Comparison of ENCODE assay signal across 1 cellular context in the genomic region with DNA sequence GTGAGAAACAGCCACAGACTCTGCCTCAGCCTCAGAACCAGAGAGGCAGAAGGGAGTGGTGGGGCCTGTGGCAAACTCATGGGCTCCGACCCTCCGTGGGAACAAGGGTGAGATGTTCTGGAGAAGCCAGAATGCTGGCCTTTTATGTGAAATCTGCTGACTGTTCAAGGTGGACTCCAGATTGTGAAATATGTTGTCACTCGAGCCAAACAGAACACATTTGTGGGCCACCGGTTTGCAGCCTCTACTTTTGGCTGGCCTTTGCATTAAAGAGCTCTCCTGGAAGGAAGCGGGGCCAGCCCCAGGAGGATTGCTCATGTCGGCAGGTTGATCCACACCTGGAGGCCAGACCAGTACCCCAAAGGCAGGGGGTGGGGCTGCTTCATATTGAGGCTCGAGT.
TF ChIP-seq lines count a peak whose summit lies in the region.

No MANE protein-coding gene starts in this region.

TF ChIP-seq in A549, 52 proteins besides CTCF, POLR2A, EP300 and RAD21 (continued from another document):
- TF ChIP-seq, protein P1, sequence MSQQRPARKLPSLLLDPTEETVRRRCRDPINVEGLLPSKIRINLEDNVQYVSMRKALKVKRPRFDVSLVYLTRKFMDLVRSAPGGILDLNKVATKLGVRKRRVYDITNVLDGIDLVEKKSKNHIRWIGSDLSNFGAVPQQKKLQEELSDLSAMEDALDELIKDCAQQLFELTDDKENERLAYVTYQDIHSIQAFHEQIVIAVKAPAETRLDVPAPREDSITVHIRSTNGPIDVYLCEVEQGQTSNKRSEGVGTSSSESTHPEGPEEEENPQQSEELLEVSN (IDR thresholded peaks at IDR 0.05; ENCODE audit: borderline replicate concordance, low read depth): no peak
- TF ChIP-seq MAFK (IDR thresholded peaks at IDR 0.05; ENCODE audit: partially characterized antibody) (peak; percentile 73), KDM1A (IDR thresholded peaks at IDR 0.05; ENCODE audit: low read depth) (no peak), FOSB (CRISPR knock-in tag; IDR thresholded peaks at IDR 0.05) (no peak; the same call in 1 of the 2 replicates), FOXS1 (CRISPR knock-in tag; IDR thresholded peaks at IDR 0.05) (0 out of 2 replicates have a peak, but pooled peaks have one; percentile 6), CEBPB (IDR thresholded peaks at IDR 0.05) (no peak), RNF2 (IDR thresholded peaks at IDR 0.05; ENCODE audit: borderline replicate concordance, low read depth) (no peak), JUNB (IDR thresholded peaks at IDR 0.05) (no peak), MAZ (IDR thresholded peaks at IDR 0.05; ENCODE audit: borderline replicate concordance, low read depth, low read length) (no peak), MYC (IDR thresholded peaks at IDR 0.05; ENCODE audit: borderline replicate concordance, low read length) (no peak), JUN (IDR thresholded peaks at IDR 0.05) (0 out of 5 replicates have a peak, but pooled peaks of 1 of the 2 experiments have one; percentile 19), SREBF2 (IDR thresholded peaks at IDR 0.05) (no peak), TP53 (CRISPR knock-in tag; IDR thresholded peaks at IDR 0.05) (no peak), ZFP36 (IDR thresholded peaks at IDR 0.05; ENCODE audit: borderline replicate concordance, partially characterized antibody) (peak; percentile 28), GATA3 (IDR thresholded peaks at IDR 0.05; ENCODE audit: borderline replicate concordance) (no peak), EHMT2 (IDR thresholded peaks at IDR 0.05; ENCODE audit: low read depth) (no peak), ZSCAN20 (CRISPR knock-in tag; IDR thresholded peaks at IDR 0.05) (0 out of 2 replicates have a peak, but pooled peaks have one; percentile 65), BCL3 (IDR thresholded peaks at IDR 0.05) (no peak), RARB (CRISPR knock-in tag; IDR thresholded peaks at IDR 0.05) (no peak), NFE2L2 (conservative IDR thresholded peaks at IDR 0.05; ENCODE audit: low read length) (no peak), HOXB5 (CRISPR knock-in tag; IDR thresholded peaks at IDR 0.05) (no peak; the same call in 1 of the 2 replicates), CBX8 (IDR thresholded peaks at IDR 0.05) (no peak), REST (IDR thresholded peaks at IDR 0.05) (no peak)
- TF ChIP-seq, protein P2, sequence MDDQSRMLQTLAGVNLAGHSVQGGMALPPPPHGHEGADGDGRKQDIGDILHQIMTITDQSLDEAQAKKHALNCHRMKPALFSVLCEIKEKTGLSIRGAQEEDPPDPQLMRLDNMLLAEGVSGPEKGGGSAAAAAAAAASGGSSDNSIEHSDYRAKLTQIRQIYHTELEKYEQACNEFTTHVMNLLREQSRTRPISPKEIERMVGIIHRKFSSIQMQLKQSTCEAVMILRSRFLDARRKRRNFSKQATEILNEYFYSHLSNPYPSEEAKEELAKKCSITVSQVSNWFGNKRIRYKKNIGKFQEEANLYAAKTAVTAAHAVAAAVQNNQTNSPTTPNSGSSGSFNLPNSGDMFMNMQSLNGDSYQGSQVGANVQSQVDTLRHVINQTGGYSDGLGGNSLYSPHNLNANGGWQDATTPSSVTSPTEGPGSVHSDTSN (IDR thresholded peaks at IDR 0.05): no peak
- TF ChIP-seq, protein P3, sequence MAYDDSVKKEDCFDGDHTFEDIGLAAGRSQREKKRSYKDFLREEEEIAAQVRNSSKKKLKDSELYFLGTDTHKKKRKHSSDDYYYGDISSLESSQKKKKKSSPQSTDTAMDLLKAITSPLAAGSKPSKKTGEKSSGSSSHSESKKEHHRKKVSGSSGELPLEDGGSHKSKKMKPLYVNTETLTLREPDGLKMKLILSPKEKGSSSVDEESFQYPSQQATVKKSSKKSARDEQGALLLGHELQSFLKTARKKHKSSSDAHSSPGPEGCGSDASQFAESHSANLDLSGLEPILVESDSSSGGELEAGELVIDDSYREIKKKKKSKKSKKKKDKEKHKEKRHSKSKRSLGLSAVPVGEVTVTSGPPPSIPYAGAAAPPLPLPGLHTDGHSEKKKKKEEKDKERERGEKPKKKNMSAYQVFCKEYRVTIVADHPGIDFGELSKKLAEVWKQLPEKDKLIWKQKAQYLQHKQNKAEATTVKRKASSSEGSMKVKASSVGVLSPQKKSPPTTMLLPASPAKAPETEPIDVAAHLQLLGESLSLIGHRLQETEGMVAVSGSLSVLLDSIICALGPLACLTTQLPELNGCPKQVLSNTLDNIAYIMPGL (CRISPR knock-in tag; IDR thresholded peaks at IDR 0.05; ENCODE audit: borderline replicate concordance): no peak
- TF ChIP-seq, protein P4, sequence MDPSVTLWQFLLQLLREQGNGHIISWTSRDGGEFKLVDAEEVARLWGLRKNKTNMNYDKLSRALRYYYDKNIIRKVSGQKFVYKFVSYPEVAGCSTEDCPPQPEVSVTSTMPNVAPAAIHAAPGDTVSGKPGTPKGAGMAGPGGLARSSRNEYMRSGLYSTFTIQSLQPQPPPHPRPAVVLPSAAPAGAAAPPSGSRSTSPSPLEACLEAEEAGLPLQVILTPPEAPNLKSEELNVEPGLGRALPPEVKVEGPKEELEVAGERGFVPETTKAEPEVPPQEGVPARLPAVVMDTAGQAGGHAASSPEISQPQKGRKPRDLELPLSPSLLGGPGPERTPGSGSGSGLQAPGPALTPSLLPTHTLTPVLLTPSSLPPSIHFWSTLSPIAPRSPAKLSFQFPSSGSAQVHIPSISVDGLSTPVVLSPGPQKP (IDR thresholded peaks at IDR 0.05; ENCODE audit: low read depth, low read length): no peak
